Comparison of ENCODE assay signal across 22 cellular contexts in genomic region chr2:1455466-1455865, GRCh38. TPM values are rescaled to one million over a fixed set of nuclear protein-coding genes. Genes with fewer than 3 reads are reported as not detected.
DNase-seq lines count a peak whose midpoint lies in the region; FAIRE-seq and TF ChIP-seq lines count a peak whose summit lies in the region.
"Had no signal": no experiment of that assay in that cellular context is flagged by ENCODE, and none has a peak within 500 bp of the region (broad histone marks: within the 10 kb centered on the region; RNA-seq: fewer than 3 reads in every experiment).

No MANE protein-coding gene starts in this region.

- H3K4me2 ChIP-seq in astrocyte (ENCODE audit: low read length) = no peak overlapping the region
- H3K4me2 ChIP-seq in neural progenitor cell = no peak overlapping the region

- H3K4me3 Mint-ChIP-seq in HFFc6 (no peak overlapping the region), astrocyte (ENCODE audit: unreplicated experiment) (no peak overlapping the region), neural progenitor cell (no peak overlapping the region)
- H3K4me3 Mint-ChIP-seq: activated CD4-positive, alpha-beta T cell treated with anti-CD3 and anti-CD28 coated beads for 36 hours; dendritic cell treated with granulocyte-macrophage colony-stimulating factor and Interleukin-4, amounts not matched to agents 40 ng/mL and 50 ng/mL, for 4 days had no signal

- FAIRE-seq in astrocyte (lab: Jason Lieb, UNC) = no peak
- FAIRE-seq: kidney had no signal

- no peaks in the 10 kb centered on the region for H3K36me3 Mint-ChIP-seq in HFFc6 (ENCODE audit: low read depth)
- H3K36me3 Mint-ChIP-seq in astrocyte (ENCODE audit: low read depth, unreplicated experiment) = no peaks in the 10 kb centered on the region
- H3K36me3 Mint-ChIP-seq in neural progenitor cell = peaks cover 3% of the 10 kb centered on the region

- no peaks in the 10 kb centered on the region for H3K4me1 ChIP-seq in astrocyte (ENCODE audit: insufficient read depth, low read length)
- H3K4me1 ChIP-seq in neural progenitor cell = no peaks in the 10 kb centered on the region
- H3K4me1 ChIP-seq: suprapubic skin had no signal

- H3F3A ChIP-seq in neural progenitor cell (ENCODE audit: low read depth) = peaks cover 7% of the 10 kb centered on the region

- H3K27ac Mint-ChIP-seq in HFFc6 = no peak overlapping the region
- H3K27ac Mint-ChIP-seq in astrocyte (ENCODE audit: unreplicated experiment) = peak overlapping the region; percentile 10
- peak overlapping the region; percentile 75 for H3K27ac Mint-ChIP-seq in neural progenitor cell
- H3K27ac Mint-ChIP-seq: activated CD4-positive, alpha-beta T cell treated with anti-CD3 and anti-CD28 coated beads for 36 hours; dendritic cell treated with granulocyte-macrophage colony-stimulating factor and Interleukin-4, amounts not matched to agents 40 ng/mL and 50 ng/mL, for 4 days had no signal

- H3K9me3 Mint-ChIP-seq in HFFc6 (peaks cover 8% of the 10 kb centered on the region; the same call in 1 of the 2 replicates), astrocyte (ENCODE audit: unreplicated experiment) (peaks cover 3% of the 10 kb centered on the region), neural progenitor cell (no peaks in the 10 kb centered on the region)
- H3K9me3 Mint-ChIP-seq: dendritic cell treated with granulocyte-macrophage colony-stimulating factor and Interleukin-4, amounts not matched to agents 40 ng/mL and 50 ng/mL, for 4 days had no signal

- H3K27me3 ChIP-seq in astrocyte (ENCODE audit: insufficient read depth, low read length) (no peaks in the 10 kb centered on the region), neural progenitor cell (no peaks in the 10 kb centered on the region)
- H3K27me3 ChIP-seq: BLaER1 treated with 17β-estradiol and CSF1 and Interleukin-3, amounts not matched to agents 10 nM and 100 nM; neutrophil; suprapubic skin had no signal

- H3K79me2 ChIP-seq in astrocyte (ENCODE audit: insufficient read depth, low read length) (no peaks in the 10 kb centered on the region), neural progenitor cell (ENCODE audit: low read depth) (no peaks in the 10 kb centered on the region)

- no peaks in the 10 kb centered on the region for H3K36me3 ChIP-seq in astrocyte (ENCODE audit: insufficient read depth, low read length)
- no peaks in the 10 kb centered on the region for H3K36me3 ChIP-seq in neural progenitor cell
- H3K36me3 ChIP-seq: BLaER1 treated with 17β-estradiol and CSF1 and Interleukin-3, amounts not matched to agents 10 nM and 100 nM; neutrophil; suprapubic skin had no signal

- H3K27me3 Mint-ChIP-seq in HFFc6 (ENCODE audit: insufficient read depth) (peaks cover 6% of the 10 kb centered on the region), astrocyte (ENCODE audit: low read depth, unreplicated experiment) (peaks cover 17% of the 10 kb centered on the region), neural progenitor cell (ENCODE audit: insufficient read depth, low read depth) (peaks cover 8% of the 10 kb centered on the region)
- H3K27me3 Mint-ChIP-seq: activated CD4-positive, alpha-beta T cell treated with anti-CD3 and anti-CD28 coated beads for 36 hours had no signal

- no peak overlapping the region for H3K4me3 ChIP-seq in astrocyte (ENCODE audit: insufficient read depth, low read depth, low read length)
- no peak overlapping the region for H3K4me3 ChIP-seq in neural progenitor cell
- H3K4me3 ChIP-seq: BLaER1 treated with 17β-estradiol and CSF1 and Interleukin-3, amounts not matched to agents 10 nM and 100 nM; suprapubic skin had no signal

- H4K20me1 ChIP-seq in astrocyte (ENCODE audit: insufficient read depth, low read length) (no peaks in the 10 kb centered on the region), neural progenitor cell (ENCODE audit: low read depth) (no peaks in the 10 kb centered on the region)
- H4K20me1 ChIP-seq: BLaER1 treated with 17β-estradiol and CSF1 and Interleukin-3, amounts not matched to agents 10 nM and 100 nM had no signal

- no peak overlapping the region for H3K9ac ChIP-seq in astrocyte (ENCODE audit: low read length)
- H3K9ac ChIP-seq in neural progenitor cell = no peak overlapping the region
- H3K9ac ChIP-seq: BLaER1 treated with 17β-estradiol and CSF1 and Interleukin-3, amounts not matched to agents 10 nM and 100 nM had no signal

- no peaks in the 10 kb centered on the region for H3K9me3 ChIP-seq in astrocyte (ENCODE audit: insufficient read depth, low read depth, low read length)
- H3K9me3 ChIP-seq in neural progenitor cell (ENCODE audit: low read depth) = no peaks in the 10 kb centered on the region
- H3K9me3 ChIP-seq: BLaER1 treated with 17β-estradiol and CSF1 and Interleukin-3, amounts not matched to agents 10 nM and 100 nM; neutrophil; suprapubic skin had no signal

- H3K27ac ChIP-seq in astrocyte (ENCODE audit: low read depth, low read length) (no peak overlapping the region), neural progenitor cell (no peak overlapping the region)
- H3K27ac ChIP-seq: BLaER1 treated with 17β-estradiol and CSF1 and Interleukin-3, amounts not matched to agents 10 nM and 100 nM; epithelial cell of prostate; neutrophil; suprapubic skin had no signal

- H3K4me1 Mint-ChIP-seq in HFFc6 (ENCODE audit: low read depth) = no peaks in the 10 kb centered on the region
- peaks cover 11% of the 10 kb centered on the region for H3K4me1 Mint-ChIP-seq in astrocyte (ENCODE audit: low read depth, unreplicated experiment)
- H3K4me1 Mint-ChIP-seq in neural progenitor cell = peaks cover 10% of the 10 kb centered on the region
- H3K4me1 Mint-ChIP-seq: activated CD4-positive, alpha-beta T cell treated with anti-CD3 and anti-CD28 coated beads for 36 hours had no signal

- DNase-seq in DMS79 (lab: John Stamatoyannopoulos, UW) (peak; percentile 38), HFFc6 (peak; percentile 11), astrocyte (ENCODE audit: low read depth) (no peak), neural progenitor cell (ENCODE audit: low spot score) (no peak), retina (no peak), SW 1271 (lab: John Stamatoyannopoulos, UW) (no peak)
- DNase-seq in stimulated activated CD4-positive, alpha-beta T cell treated with anti-CD3 and anti-CD28 coated beads, Interleukin-12 subunit alpha, Interleukin-12 subunit beta, amount 100 ng/mL, for 4 hours = no peak
- DNase-seq: activated CD4-positive, alpha-beta T cell treated with anti-CD3 and anti-CD28 coated beads for 36 hours; activated CD8-positive, alpha-beta memory T cell treated with anti-CD3 and anti-CD28 coated beads, Interleukin-2, amount 50 U/mL, for 4 hours; activated naive CD4-positive, alpha-beta T cell; DMS 273 treated with DMSO at 0.1 percent for 48 hours; kidney; midbrain; NCI-H1105 treated with DMSO at 0.1 percent for 48 hours; SHP77 treated with DMSO at 0.1 percent for 48 hours; stimulated activated CD4-positive, alpha-beta T cell treated with anti-CD3 and anti-CD28 coated beads, Interleukin-4, amount 100 ng/mL, for 1 hour; stimulated activated CD8-positive, alpha-beta memory T cell treated with anti-CD3 and anti-CD28 coated beads, Interleukin-4, amount 100 ng/mL, for 48 hours had no signal

- TF ChIP-seq CTCF in HFFc6 (IDR thresholded peaks at IDR 0.05) (no peak), astrocyte (IDR thresholded peaks at IDR 0.05; ENCODE audit: insufficient read depth, low read depth, low read length) (no peak), neural progenitor cell (IDR thresholded peaks at IDR 0.05) (no peak)

- H2AFZ ChIP-seq in astrocyte (ENCODE audit: low read depth, low read length) (no peak overlapping the region), neural progenitor cell (replicated peaks) (no peak overlapping the region)

RNA-seq across cellular contexts. Expression of gene TPO, which starts 42.2 kb away (rescaled TPM):
- total RNA-seq in HFFc6 (2021; fragmentation: NEBNext Ultra II Directional; extraction: Animal tissue kit (Norgen Biotek cat#: 25700)) = not detected
- total RNA-seq in astrocyte = not detected in 2 replicates
- total RNA-seq in neural progenitor cell (ENCODE audit: low replicate concordance) = not detected in 2 replicates
- total RNA-seq: activated CD4-positive, alpha-beta T cell treated with anti-CD3 and anti-CD28 coated beads for 36 hours; kidney had no signal

Comparison
In these comparisons a context has a peak if more than half of its experiments do, and no peak if none do; other contexts are left out.
1. DNase-seq: peak in DMS79 (single experiment) and HFFc6 (single experiment); none in astrocyte (single experiment), neural progenitor cell (single experiment), stimulated activated CD4-positive, alpha-beta T cell treated with anti-CD3 and anti-CD28 coated beads, Interleukin-12 subunit alpha, Interleukin-12 subunit beta, amount 100 ng/mL, for 4 hours (single experiment), retina (single experiment) and SW 1271 (0 of 2).